8 cellular contexts compared by ENCODE assay signal in genomic region chr1:155134858-155135415, GRCh38. TPM values are rescaled to one million over a fixed set of nuclear protein-coding genes. Genes with fewer than 3 reads are reported as not detected.
DNase-seq lines count a peak whose midpoint lies in the region; ATAC-seq and TF ChIP-seq lines count a peak whose summit lies in the region.

No MANE protein-coding gene starts in this region.

- H3K9me3 Mint-ChIP-seq in endodermal cell: no peaks in the 10 kb centered on the region

- no peaks in the 10 kb centered on the region for H3K9me3 ChIP-seq in endodermal cell (ENCODE audit: control insufficient read depth, low read length)

- no peak for TF ChIP-seq CTCF in AG09319 (IDR thresholded peaks at IDR 0.05; ENCODE audit: low read depth, low read length)
- no peak for TF ChIP-seq CTCF in endodermal cell (conservative IDR thresholded peaks at IDR 0.05)

- ATAC-seq in HG02763 (IDR thresholded peaks at IDR 0.05; ENCODE audit: unreplicated experiment): no peak

- WGBS in endodermal cell (ENCODE audit: insufficient coverage in 1 of 2, insufficient read length in 1 of 2), 2 experiments: 9% methylated on average over 15 to 18 of the region's 18 CpGs

- H3K27me3 Mint-ChIP-seq in endodermal cell (ENCODE audit: insufficient read depth): peaks cover 24% of the 10 kb centered on the region

- peak overlapping the region; percentile 94 for H3K4me3 Mint-ChIP-seq in endodermal cell

- peaks cover 12% of the 10 kb centered on the region for H3K36me3 ChIP-seq in endodermal cell (ENCODE audit: control insufficient read depth, insufficient read depth, low read length)

- H3K9ac ChIP-seq in endodermal cell (ENCODE audit: extremely low read depth, low read length, poor library complexity, severe bottlenecking): peak overlapping the region; percentile 86

- peak overlapping the region; percentile 99 for H3K4me3 ChIP-seq in endodermal cell (ENCODE audit: low read length)

- DNase-seq in AG09319 (ENCODE audit: extremely low read depth, low read depth) (peak; percentile 80), H4 (ENCODE audit: low spot score) (peak; percentile 95), NCI-H510A (lab: John Stamatoyannopoulos, UW) (peak; percentile 67), endodermal cell (peak; percentile 87), mesenteric fat pad (ENCODE audit: low spot score) (peak; percentile 94)
- DNase-seq in activated CD4-positive, alpha-beta T cell treated with anti-CD3 and anti-CD28 coated beads, Interleukin-2, amount 50 U/mL, for 48 hours: peak; percentile 89 to 92
- DNase-seq in stimulated activated CD8-positive, alpha-beta memory T cell treated with anti-CD3 and anti-CD28 coated beads, Interleukin-4, amount 100 ng/mL, for 24 hours (ENCODE audit: low read depth): peak; percentile 59

- H3K4me1 Mint-ChIP-seq in endodermal cell: peaks cover 18% of the 10 kb centered on the region

- peaks cover 7% of the 10 kb centered on the region for H3K4me1 ChIP-seq in endodermal cell (ENCODE audit: control insufficient read depth, insufficient read depth, low read length)

- H3K27ac ChIP-seq in endodermal cell (ENCODE audit: low read depth, low read length): peak overlapping the region; percentile 88

- peak overlapping the region; percentile 99 for H3K27ac Mint-ChIP-seq in endodermal cell

- H3K36me3 Mint-ChIP-seq in endodermal cell (ENCODE audit: low read depth): peaks cover 20% of the 10 kb centered on the region

- H3K27me3 ChIP-seq in endodermal cell (ENCODE audit: control insufficient read depth, insufficient read depth, low read length, poor library complexity, severe bottlenecking): no peaks in the 10 kb centered on the region

RNA-seq across cellular contexts. Expression of gene SLC50A1, which starts 0.7 kb away (rescaled TPM):
- 35.8 and 40.5 TPM in 2 replicates for total RNA-seq in H4 (2014; rRNA removed; shearing (Covaris generic))
- total RNA-seq in endodermal cell (10 to 100 TPM; 25.1 to 29.8 TPM), mesenteric fat pad (30.2 TPM)
- polyA plus RNA-seq in endodermal cell (2013, experiment 1 of 2): 32.0 TPM
- polyA plus RNA-seq in endodermal cell (2013, experiment 2 of 2): 27.5 TPM

RNA-seq across cellular contexts. Expression of gene DPM3, which starts 5.4 kb away (rescaled TPM):
- 53.2 and 72.4 TPM in 2 replicates for total RNA-seq in H4 (2014; rRNA removed; shearing (Covaris generic))
- total RNA-seq in endodermal cell (10 to 100 TPM; 48.8 to 73.4 TPM), mesenteric fat pad (76.2 TPM)
- polyA plus RNA-seq in endodermal cell (2013, experiment 1 of 2): 89.8 TPM
- 83.0 TPM for polyA plus RNA-seq in endodermal cell (2013, experiment 2 of 2)

RNA-seq across cellular contexts. Expression of gene EFNA1, which starts 7.3 kb away (rescaled TPM):
- 14.6 and 28.0 TPM in 2 replicates for total RNA-seq in H4 (2014; rRNA removed; shearing (Covaris generic))
- total RNA-seq in endodermal cell (1 to 10 TPM; 3.6 to 5.0 TPM), mesenteric fat pad (17.8 TPM)
- 4.0 TPM for polyA plus RNA-seq in endodermal cell (2013, experiment 1 of 2)
- polyA plus RNA-seq in endodermal cell (2013, experiment 2 of 2): 4.6 TPM

RNA-seq across cellular contexts. Expression of gene KRTCAP2, which starts 38.2 kb away (rescaled TPM):
- 128 and 140 TPM in 2 replicates for total RNA-seq in H4 (2014; rRNA removed; shearing (Covaris generic))
- total RNA-seq in endodermal cell (100 to 1,000 TPM; 143 to 152 TPM), mesenteric fat pad (155 TPM)
- polyA plus RNA-seq in endodermal cell (2013, experiment 1 of 2): 161 TPM
- 154 TPM for polyA plus RNA-seq in endodermal cell (2013, experiment 2 of 2)

RNA-seq across cellular contexts. Expression of gene TRIM46, which starts 38.7 kb away (rescaled TPM):
- 0.37 and 1.1 TPM in 2 replicates for total RNA-seq in H4 (2014; rRNA removed; shearing (Covaris generic))
- total RNA-seq in endodermal cell (1 to 10 TPM; 5.1 to 7.1 TPM), mesenteric fat pad (0.22 TPM)
- polyA plus RNA-seq in endodermal cell (2013, experiment 1 of 2): 9.8 TPM
- polyA plus RNA-seq in endodermal cell (2013, experiment 2 of 2): 9.5 TPM
